1 cellular context compared by ENCODE assay signal in the genomic region with DNA sequence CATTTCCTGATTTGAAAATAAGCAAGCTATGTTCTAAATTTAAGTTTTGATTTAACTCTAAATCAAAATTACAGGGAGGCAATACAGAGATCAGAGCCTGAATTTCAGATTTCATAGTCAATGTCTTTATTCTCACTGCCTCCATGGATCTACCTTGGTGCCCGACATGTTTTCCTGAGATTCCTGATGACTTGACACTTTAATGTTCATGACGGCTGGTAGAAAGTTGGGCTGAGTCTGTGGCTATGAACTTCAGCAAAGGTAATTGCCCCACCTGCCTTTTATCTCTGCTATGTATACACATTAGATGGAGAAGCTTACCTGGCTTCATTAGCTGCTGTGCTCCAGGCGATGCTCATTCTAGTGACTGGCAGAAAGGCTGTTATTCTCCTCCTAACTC.
TF ChIP-seq lines count a peak whose summit lies in the region.

No MANE protein-coding gene starts in this region.

TF ChIP-seq in WTC11, 78 proteins besides CTCF, POLR2A, EP300 and RAD21 (continued from another document):
- TF ChIP-seq, protein P1, sequence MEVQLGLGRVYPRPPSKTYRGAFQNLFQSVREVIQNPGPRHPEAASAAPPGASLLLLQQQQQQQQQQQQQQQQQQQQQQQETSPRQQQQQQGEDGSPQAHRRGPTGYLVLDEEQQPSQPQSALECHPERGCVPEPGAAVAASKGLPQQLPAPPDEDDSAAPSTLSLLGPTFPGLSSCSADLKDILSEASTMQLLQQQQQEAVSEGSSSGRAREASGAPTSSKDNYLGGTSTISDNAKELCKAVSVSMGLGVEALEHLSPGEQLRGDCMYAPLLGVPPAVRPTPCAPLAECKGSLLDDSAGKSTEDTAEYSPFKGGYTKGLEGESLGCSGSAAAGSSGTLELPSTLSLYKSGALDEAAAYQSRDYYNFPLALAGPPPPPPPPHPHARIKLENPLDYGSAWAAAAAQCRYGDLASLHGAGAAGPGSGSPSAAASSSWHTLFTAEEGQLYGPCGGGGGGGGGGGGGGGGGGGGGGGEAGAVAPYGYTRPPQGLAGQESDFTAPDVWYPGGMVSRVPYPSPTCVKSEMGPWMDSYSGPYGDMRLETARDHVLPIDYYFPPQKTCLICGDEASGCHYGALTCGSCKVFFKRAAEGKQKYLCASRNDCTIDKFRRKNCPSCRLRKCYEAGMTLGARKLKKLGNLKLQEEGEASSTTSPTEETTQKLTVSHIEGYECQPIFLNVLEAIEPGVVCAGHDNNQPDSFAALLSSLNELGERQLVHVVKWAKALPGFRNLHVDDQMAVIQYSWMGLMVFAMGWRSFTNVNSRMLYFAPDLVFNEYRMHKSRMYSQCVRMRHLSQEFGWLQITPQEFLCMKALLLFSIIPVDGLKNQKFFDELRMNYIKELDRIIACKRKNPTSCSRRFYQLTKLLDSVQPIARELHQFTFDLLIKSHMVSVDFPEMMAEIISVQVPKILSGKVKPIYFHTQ (CRISPR knock-in tag; IDR thresholded peaks at IDR 0.05) = no peak
- TF ChIP-seq, protein P2, sequence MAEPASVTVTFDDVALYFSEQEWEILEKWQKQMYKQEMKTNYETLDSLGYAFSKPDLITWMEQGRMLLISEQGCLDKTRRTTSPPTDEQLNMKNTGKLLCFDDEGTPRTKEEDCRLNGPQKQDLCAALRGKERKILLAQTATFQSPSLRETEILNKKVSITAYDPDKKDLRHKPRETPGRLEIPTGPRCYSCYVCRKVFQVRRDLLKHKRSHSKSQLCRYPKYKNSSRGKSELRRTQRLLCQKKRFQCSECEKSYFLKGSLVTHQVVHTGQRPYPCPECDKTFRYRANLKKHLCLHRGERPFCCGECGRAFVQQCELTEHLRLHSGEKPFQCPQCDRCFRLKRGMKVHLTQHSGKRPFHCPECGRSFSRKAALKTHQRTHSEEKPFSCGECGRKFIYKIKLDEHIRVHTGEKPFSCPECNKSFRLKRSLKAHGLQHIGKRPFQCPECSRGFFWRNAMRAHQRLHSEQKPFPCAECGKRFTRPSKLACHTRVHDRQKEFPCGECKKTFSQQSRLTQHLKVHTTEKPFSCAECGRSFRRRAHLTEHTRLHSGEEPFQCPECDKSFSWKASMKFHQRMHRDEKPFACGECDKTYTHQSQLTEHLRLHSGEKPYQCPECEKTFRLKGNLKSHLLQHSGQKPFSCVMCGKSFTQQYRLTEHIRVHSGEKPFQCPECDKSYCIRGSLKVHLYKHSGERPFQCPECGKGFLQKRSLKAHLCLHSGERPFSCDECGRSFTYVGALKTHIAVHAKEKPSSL (CRISPR knock-in tag; conservative IDR thresholded peaks at IDR 0.05) = no peak
- TF ChIP-seq NFYB (CRISPR knock-in tag; conservative IDR thresholded peaks at IDR 0.05; ENCODE audit: low read depth) = no peak
- TF ChIP-seq, protein P3, sequence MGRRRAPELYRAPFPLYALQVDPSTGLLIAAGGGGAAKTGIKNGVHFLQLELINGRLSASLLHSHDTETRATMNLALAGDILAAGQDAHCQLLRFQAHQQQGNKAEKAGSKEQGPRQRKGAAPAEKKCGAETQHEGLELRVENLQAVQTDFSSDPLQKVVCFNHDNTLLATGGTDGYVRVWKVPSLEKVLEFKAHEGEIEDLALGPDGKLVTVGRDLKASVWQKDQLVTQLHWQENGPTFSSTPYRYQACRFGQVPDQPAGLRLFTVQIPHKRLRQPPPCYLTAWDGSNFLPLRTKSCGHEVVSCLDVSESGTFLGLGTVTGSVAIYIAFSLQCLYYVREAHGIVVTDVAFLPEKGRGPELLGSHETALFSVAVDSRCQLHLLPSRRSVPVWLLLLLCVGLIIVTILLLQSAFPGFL (CRISPR knock-in tag; IDR thresholded peaks at IDR 0.05; ENCODE audit: borderline replicate concordance) = no peak
- no peak for TF ChIP-seq MXD4 (CRISPR knock-in tag; IDR thresholded peaks at IDR 0.05; ENCODE audit: borderline replicate concordance)
- no peak for TF ChIP-seq ZBTB21 (CRISPR knock-in tag; IDR thresholded peaks at IDR 0.05; ENCODE audit: borderline replicate concordance)
- TF ChIP-seq ZNF138 (CRISPR knock-in tag; conservative IDR thresholded peaks at IDR 0.05) = no peak
- no peak for TF ChIP-seq SMAD4 (CRISPR knock-in tag; IDR thresholded peaks at IDR 0.05)
- TF ChIP-seq TEAD1 (CRISPR knock-in tag; IDR thresholded peaks at IDR 0.05) = no peak
- TF ChIP-seq, protein P4, sequence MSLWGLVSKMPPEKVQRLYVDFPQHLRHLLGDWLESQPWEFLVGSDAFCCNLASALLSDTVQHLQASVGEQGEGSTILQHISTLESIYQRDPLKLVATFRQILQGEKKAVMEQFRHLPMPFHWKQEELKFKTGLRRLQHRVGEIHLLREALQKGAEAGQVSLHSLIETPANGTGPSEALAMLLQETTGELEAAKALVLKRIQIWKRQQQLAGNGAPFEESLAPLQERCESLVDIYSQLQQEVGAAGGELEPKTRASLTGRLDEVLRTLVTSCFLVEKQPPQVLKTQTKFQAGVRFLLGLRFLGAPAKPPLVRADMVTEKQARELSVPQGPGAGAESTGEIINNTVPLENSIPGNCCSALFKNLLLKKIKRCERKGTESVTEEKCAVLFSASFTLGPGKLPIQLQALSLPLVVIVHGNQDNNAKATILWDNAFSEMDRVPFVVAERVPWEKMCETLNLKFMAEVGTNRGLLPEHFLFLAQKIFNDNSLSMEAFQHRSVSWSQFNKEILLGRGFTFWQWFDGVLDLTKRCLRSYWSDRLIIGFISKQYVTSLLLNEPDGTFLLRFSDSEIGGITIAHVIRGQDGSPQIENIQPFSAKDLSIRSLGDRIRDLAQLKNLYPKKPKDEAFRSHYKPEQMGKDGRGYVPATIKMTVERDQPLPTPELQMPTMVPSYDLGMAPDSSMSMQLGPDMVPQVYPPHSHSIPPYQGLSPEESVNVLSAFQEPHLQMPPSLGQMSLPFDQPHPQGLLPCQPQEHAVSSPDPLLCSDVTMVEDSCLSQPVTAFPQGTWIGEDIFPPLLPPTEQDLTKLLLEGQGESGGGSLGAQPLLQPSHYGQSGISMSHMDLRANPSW (CRISPR knock-in tag; conservative IDR thresholded peaks at IDR 0.05; ENCODE audit: low read depth) = no peak
- TF ChIP-seq ZNF219 (CRISPR knock-in tag; IDR thresholded peaks at IDR 0.05; ENCODE audit: borderline replicate concordance) = no peak
- no peak for TF ChIP-seq CREB1 (CRISPR knock-in tag; IDR thresholded peaks at IDR 0.05)
- no peak for TF ChIP-seq RORB (CRISPR knock-in tag; IDR thresholded peaks at IDR 0.05)
